1 cellular context compared by ENCODE assay signal in the genomic region with DNA sequence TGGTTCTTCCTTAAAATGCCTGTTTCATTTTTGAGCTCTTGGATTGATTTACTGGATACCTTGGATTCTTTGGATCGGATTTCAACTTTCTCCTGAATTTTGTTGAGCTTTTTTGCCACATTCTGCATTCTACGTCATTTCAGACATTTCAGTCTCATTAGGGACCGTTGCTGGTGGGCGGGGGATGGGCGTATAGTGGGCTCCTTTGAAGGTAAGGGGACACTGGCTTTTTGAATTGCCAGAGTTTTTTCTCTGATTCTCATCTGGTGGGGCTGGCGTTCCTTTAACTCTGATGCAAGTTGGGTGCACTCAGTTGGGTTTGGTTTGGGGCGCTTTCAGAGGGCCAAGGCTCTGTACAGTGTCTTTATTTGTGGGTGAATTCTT.
TF ChIP-seq lines count a peak whose summit lies in the region.

No MANE protein-coding gene starts in this region.

TF ChIP-seq in GM23338, 12 proteins besides CTCF, POLR2A, EP300 and RAD21 (continued from another document):
- no peak for TF ChIP-seq POLR2AphosphoS5 (IDR thresholded peaks at IDR 0.05; ENCODE audit: low read depth)
